Comparison of ENCODE assay signal across 11 cellular contexts in genomic region chr5:113520429-113520828, GRCh38. TPM values are rescaled to one million over a fixed set of nuclear protein-coding genes. Genes with fewer than 3 reads are reported as not detected.
DNase-seq lines count a peak whose midpoint lies in the region; ATAC-seq and TF ChIP-seq lines count a peak whose summit lies in the region.
"Had no signal": no experiment of that assay in that cellular context is flagged by ENCODE, and none has a peak within 500 bp of the region (broad histone marks: within the 10 kb centered on the region; RNA-seq: fewer than 3 reads in every experiment).

No MANE protein-coding gene starts in this region.

- no peaks in the 10 kb centered on the region for H3K27me3 Mint-ChIP-seq in stimulated activated naive B cell treated with anti-CD40 and anti-IgM and Interleukin-4, amounts not matched to agents 10 μg/mL and 1 μg/mL and 100 μg/mL, for 72 hours

- peaks cover 0 to 2% of the 10 kb centered on the region in 2 donors for H3K9me3 Mint-ChIP-seq in stimulated activated naive B cell treated with anti-CD40 and anti-IgM and Interleukin-4, amounts not matched to agents 10 μg/mL and 1 μg/mL and 100 μg/mL, for 72 hours

- H3K4me3 Mint-ChIP-seq in stimulated activated naive B cell treated with anti-CD40 and anti-IgM and Interleukin-4, amounts not matched to agents 10 μg/mL and 1 μg/mL and 100 μg/mL, for 72 hours: no peak overlapping the region

- ATAC-seq in HG02763 (IDR thresholded peaks at IDR 0.05; ENCODE audit: unreplicated experiment): peak; percentile 56
- peak; percentile 83 to 88 for ATAC-seq in stimulated activated naive B cell treated with anti-CD40 and anti-IgM and Interleukin-4, amounts not matched to agents 10 μg/mL and 1 μg/mL and 100 μg/mL, for 72 hours (replicated peaks)
- ATAC-seq: K562 had no signal

- H3K36me3 ChIP-seq in left ventricle myocardium inferior: peaks cover 27% of the 10 kb centered on the region

- H3K4me1 ChIP-seq in left ventricle myocardium inferior: peaks cover 55% of the 10 kb centered on the region
- H3K4me1 ChIP-seq: parathyroid adenoma had no signal

- peak; percentile 35 for DNase-seq in stimulated activated CD4-positive, alpha-beta T cell treated with anti-CD3 and anti-CD28 coated beads, Interleukin-15, amount 100 ng/mL, for 24 hours
- no peak for DNase-seq in stimulated activated CD4-positive, alpha-beta T cell treated with anti-CD3 and anti-CD28 coated beads, Interleukin-2, amount 100 ng/mL, for 24 hours
- DNase-seq in RPMI7951 (ENCODE audit: low read depth) (peak; percentile 44), left ventricle myocardium inferior (no peak), NCI-H2171 treated with DMSO at 0.1 percent for 48 hours (lab: John Stamatoyannopoulos, UW) (no peak), CD1c-positive myeloid dendritic cell (ENCODE audit: extremely low spot score) (no peak)
- peak; percentile 15 for DNase-seq in stimulated activated naive B cell treated with anti-CD40 and anti-IgM and Interleukin-4, amounts not matched to agents 10 μg/mL and 1 μg/mL and 100 μg/mL, for 72 hours

- intact Hi-C loops in left ventricle myocardium inferior (cut with micrococcal nuclease): no loop called here

- H3K4me3 ChIP-seq in left ventricle myocardium inferior: no peak overlapping the region
- H3K4me3 ChIP-seq: K562 had no signal

- no peaks in the 10 kb centered on the region for H3K9me3 ChIP-seq in left ventricle myocardium inferior (replicated peaks)

- TF ChIP-seq CTCF in left ventricle myocardium inferior (IDR thresholded peaks at IDR 0.05; ENCODE audit: borderline replicate concordance): no peak

- no peaks in the 10 kb centered on the region for H3K27me3 ChIP-seq in left ventricle myocardium inferior (ENCODE audit: low read depth)

- H3K4me1 Mint-ChIP-seq in stimulated activated naive B cell treated with anti-CD40 and anti-IgM and Interleukin-4, amounts not matched to agents 10 μg/mL and 1 μg/mL and 100 μg/mL, for 72 hours: peaks cover 20 to 34% of the 10 kb centered on the region in 2 donors

- no peak overlapping the region for H3K27ac ChIP-seq in left ventricle myocardium inferior (replicated peaks)
- H3K27ac ChIP-seq: epithelial cell of prostate, parathyroid adenoma had no signal

- no peak overlapping the region for H3K27ac Mint-ChIP-seq in stimulated activated naive B cell treated with anti-CD40 and anti-IgM and Interleukin-4, amounts not matched to agents 10 μg/mL and 1 μg/mL and 100 μg/mL, for 72 hours

- H3K36me3 Mint-ChIP-seq in stimulated activated naive B cell treated with anti-CD40 and anti-IgM and Interleukin-4, amounts not matched to agents 10 μg/mL and 1 μg/mL and 100 μg/mL, for 72 hours: peaks cover 15 to 41% of the 10 kb centered on the region in 2 donors

RNA-seq across cellular contexts. Expression of gene YTHDC2, which starts 6.9 kb away (rescaled TPM):
- 7.5 and 9.4 TPM in 2 replicates for total RNA-seq in RPMI7951 (2014; rRNA removed; shearing (Covaris generic))
- 13.6 TPM for total RNA-seq in left ventricle myocardium inferior

RNA-seq across cellular contexts. Expression of gene MCC, which starts 32.2 kb away (rescaled TPM):
- total RNA-seq in RPMI7951 (2014; rRNA removed; shearing (Covaris generic)): 10.3 and 11.3 TPM in 2 replicates
- total RNA-seq in left ventricle myocardium inferior: 31.6 TPM

Comparison
In these comparisons a context has a peak if more than half of its experiments do, and no peak if none do; other contexts are left out.
1. DNase-seq: peak in stimulated activated CD4-positive, alpha-beta T cell treated with anti-CD3 and anti-CD28 coated beads, Interleukin-15, amount 100 ng/mL, for 24 hours (single experiment), RPMI7951 (single experiment) and stimulated activated naive B cell treated with anti-CD40 and anti-IgM and Interleukin-4, amounts not matched to agents 10 μg/mL and 1 μg/mL and 100 μg/mL, for 72 hours (single experiment); none in stimulated activated CD4-positive, alpha-beta T cell treated with anti-CD3 and anti-CD28 coated beads, Interleukin-2, amount 100 ng/mL, for 24 hours (0 of 2), left ventricle myocardium inferior (single experiment), NCI-H2171 treated with DMSO at 0.1 percent for 48 hours (single experiment) and CD1c-positive myeloid dendritic cell (single experiment).